Comparison of ENCODE assay signal across 17 cellular contexts in the genomic region with DNA sequence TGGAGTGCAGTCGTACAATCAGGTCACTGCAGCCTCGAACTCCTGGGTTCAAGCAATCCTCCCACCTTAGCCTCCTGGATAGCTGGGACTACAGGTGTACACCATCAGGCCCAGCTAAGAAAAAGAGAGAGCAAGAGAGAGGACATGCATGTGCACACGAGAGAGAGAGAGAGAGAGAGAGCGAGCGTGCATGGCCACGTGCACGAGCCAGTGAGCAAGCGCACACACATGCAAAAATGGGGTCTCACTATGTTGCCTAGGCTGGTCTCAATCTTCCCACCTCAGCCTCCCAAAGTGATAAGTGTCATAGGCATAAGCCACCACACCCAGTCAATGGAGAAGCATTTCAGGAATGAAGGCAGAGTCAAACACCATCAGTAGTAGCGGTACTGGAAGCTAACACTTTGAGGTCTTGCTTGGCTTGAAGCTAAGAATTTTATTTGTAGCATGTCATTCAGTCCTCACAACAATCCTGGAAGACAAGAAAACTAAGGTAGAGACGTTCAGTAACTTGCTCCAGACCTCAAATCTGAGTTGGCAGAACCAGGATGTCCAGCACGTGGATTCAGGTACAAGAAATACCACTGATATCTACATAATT. TPM values are rescaled to one million over a fixed set of nuclear protein-coding genes. Genes with fewer than 3 reads are reported as not detected.
DNase-seq lines count a peak whose midpoint lies in the region; ATAC-seq and TF ChIP-seq lines count a peak whose summit lies in the region.
"Had no signal": no experiment of that assay in that cellular context is flagged by ENCODE, and none has a peak within 500 bp of the region (broad histone marks: within the 10 kb centered on the region; RNA-seq: fewer than 3 reads in every experiment).

No MANE protein-coding gene starts in this region.

- H4K20me1 ChIP-seq in GM23338 (replicated peaks; ENCODE audit: insufficient read depth) = peaks cover 94% of the 10 kb centered on the region

- H3K79me2 ChIP-seq in GM23338 (replicated peaks; ENCODE audit: insufficient read depth) = peaks cover 100% of the 10 kb centered on the region

- no peak overlapping the region for H3K4me3 ChIP-seq in GM23338
- H3K4me3 ChIP-seq in naive thymus-derived CD4-positive, alpha-beta T cell (ENCODE audit: low read length) = no peak overlapping the region
- H3K4me3 ChIP-seq: adrenal gland, esophagus muscularis mucosa had no signal

- H3K27me3 ChIP-seq in GM23338 (ENCODE audit: insufficient read depth) = no peaks in the 10 kb centered on the region
- no peaks in the 10 kb centered on the region for H3K27me3 ChIP-seq in naive thymus-derived CD4-positive, alpha-beta T cell (ENCODE audit: control insufficient read depth in 2 of 2, insufficient read depth in 2 of 2, low read length in 2 of 2)
- H3K27me3 ChIP-seq: adrenal gland, esophagus muscularis mucosa had no signal

- H3K36me3 Mint-ChIP-seq in GM23338 (ENCODE audit: low read depth) = peaks cover 70% of the 10 kb centered on the region
- H3K36me3 Mint-ChIP-seq in activated naive CD8-positive, alpha-beta T cell treated with anti-CD3 and anti-CD28 coated beads, Interleukin-2, amount 10 ng/mL, durations not matched to agents 7 days and 5 days = peaks cover 48% of the 10 kb centered on the region
- H3K36me3 Mint-ChIP-seq in naive thymus-derived CD4-positive, alpha-beta T cell = peaks cover 8 to 40% (median 19%) of the 10 kb centered on the region in 5 donors

- H3K36me3 ChIP-seq in GM23338 (ENCODE audit: insufficient read depth) = peaks cover 13% of the 10 kb centered on the region; the same call in 1 of the 2 replicates
- peaks cover 0 to 30% (median 4%) of the 10 kb centered on the region in 3 experiments for H3K36me3 ChIP-seq in naive thymus-derived CD4-positive, alpha-beta T cell (ENCODE audit: control insufficient read depth in 2 of 3, insufficient read depth in 3 of 3, low read length in 3 of 3)

- 0 out of 2 replicates have a peak overlapping the region, but pooled peaks have one; percentile 79 for H3K27ac ChIP-seq in GM23338 (ENCODE audit: low read depth)
- peak overlapping the region; percentile 10 for H3K27ac ChIP-seq in naive thymus-derived CD4-positive, alpha-beta T cell (ENCODE audit: low read depth, low read length)
- H3K27ac ChIP-seq: adrenal gland, esophagus muscularis mucosa had no signal

- H3K9me2 ChIP-seq in GM23338 (ENCODE audit: insufficient read depth) = no peaks in the 10 kb centered on the region

- CTCF ChIA-PET in naive thymus-derived CD4-positive, alpha-beta T cell (lab: Charles Lee) = interaction anchor here (0.7 kb wide), 1 partner anchor 33 kb away, joined by 4 read pairs; no protein-coding TSS in a partner anchor

- POLR2A ChIA-PET in activated naive CD8-positive, alpha-beta T cell treated with anti-CD3 and anti-CD28 coated beads, Interleukin-2, amount 10 ng/mL, durations not matched to agents 7 days and 5 days (lab: Charles Lee) = interaction anchor here (1.0 kb wide), 1 partner anchor 32 kb away, joined by 3 read pairs; no protein-coding TSS in a partner anchor
- POLR2A ChIA-PET in naive thymus-derived CD4-positive, alpha-beta T cell (lab: Charles Lee) = no interaction called here

- no peaks in the 10 kb centered on the region for H3K9me3 ChIP-seq in naive thymus-derived CD4-positive, alpha-beta T cell (ENCODE audit: control insufficient read depth in 2 of 3, low read length in 3 of 3)
- H3K9me3 ChIP-seq: adrenal gland, esophagus muscularis mucosa had no signal

- H3K4me3 Mint-ChIP-seq in GM23338 = no peak overlapping the region
- H3K4me3 Mint-ChIP-seq in activated naive CD8-positive, alpha-beta T cell treated with anti-CD3 and anti-CD28 coated beads, Interleukin-2, amount 10 ng/mL, durations not matched to agents 7 days and 5 days = peak overlapping the region; percentile 53
- peak overlapping the region in 9 of 10 donors; percentile 5 to 78 (median 53) for H3K4me3 Mint-ChIP-seq in naive thymus-derived CD4-positive, alpha-beta T cell

- peaks cover 9% of the 10 kb centered on the region; the same call in 1 of the 2 replicates for H3K4me1 ChIP-seq in GM23338 (ENCODE audit: insufficient read depth)
- H3K4me1 ChIP-seq in naive thymus-derived CD4-positive, alpha-beta T cell (ENCODE audit: control insufficient read depth in 2 of 2, insufficient read depth in 2 of 2, low read length in 2 of 2) = peaks cover 39 to 61% of the 10 kb centered on the region in 2 donors

- H3K4me2 ChIP-seq in GM23338 = no peak overlapping the region

- no peak overlapping the region for H2AFZ ChIP-seq in GM23338

- peaks cover 13% of the 10 kb centered on the region; the same call in 1 of the 2 replicates for H3F3A ChIP-seq in GM23338 (replicated peaks; ENCODE audit: low read depth)

- H3K4me1 Mint-ChIP-seq in GM23338 = peaks cover 26% of the 10 kb centered on the region
- peaks cover 39% of the 10 kb centered on the region for H3K4me1 Mint-ChIP-seq in activated naive CD8-positive, alpha-beta T cell treated with anti-CD3 and anti-CD28 coated beads, Interleukin-2, amount 10 ng/mL, durations not matched to agents 7 days and 5 days
- peaks cover 54 to 88% (median 80%) of the 10 kb centered on the region in 7 donors for H3K4me1 Mint-ChIP-seq in naive thymus-derived CD4-positive, alpha-beta T cell

- intact Hi-C loops in naive thymus-derived CD4-positive, alpha-beta T cell (cut with micrococcal nuclease) = no loop called here

- DNase-seq in AG08395 (ENCODE audit: low spot score) = peak; percentile 53
- no peak for DNase-seq in GM23338 (ENCODE audit: low spot score)
- DNase-seq in activated naive CD8-positive, alpha-beta T cell treated with anti-CD3 and anti-CD28 coated beads, Interleukin-2, amount 10 ng/mL, durations not matched to agents 7 days and 5 days = no peak
- DNase-seq in naive thymus-derived CD4-positive, alpha-beta T cell = no peak
- no peak for DNase-seq in NCI-H2171 (lab: John Stamatoyannopoulos, UW)
- no peak for DNase-seq in DMS114 treated with DMSO at 0.1 percent for 48 hours (lab: John Stamatoyannopoulos, UW; ENCODE audit: unreplicated experiment)
- DNase-seq in C1 segment of cervical spinal cord (lab: John Stamatoyannopoulos, UW) = no peak
- DNase-seq: adrenal gland, cortex of kidney, DMS53, NCI-H1092, NCI-H446 treated with DMSO at 0.1 percent for 48 hours, occipital lobe, PC-3 had no signal

- H3K27me3 Mint-ChIP-seq in GM23338 (ENCODE audit: insufficient read depth, low read depth, poor library complexity) = peaks cover 8% of the 10 kb centered on the region
- H3K27me3 Mint-ChIP-seq in activated naive CD8-positive, alpha-beta T cell treated with anti-CD3 and anti-CD28 coated beads, Interleukin-2, amount 10 ng/mL, durations not matched to agents 7 days and 5 days = no peaks in the 10 kb centered on the region
- H3K27me3 Mint-ChIP-seq in naive thymus-derived CD4-positive, alpha-beta T cell = no peaks in the 10 kb centered on the region

- peaks cover 20% of the 10 kb centered on the region for H3K9me3 Mint-ChIP-seq in GM23338
- H3K9me3 Mint-ChIP-seq in activated naive CD8-positive, alpha-beta T cell treated with anti-CD3 and anti-CD28 coated beads, Interleukin-2, amount 10 ng/mL, durations not matched to agents 7 days and 5 days = no peaks in the 10 kb centered on the region
- H3K9me3 Mint-ChIP-seq in naive thymus-derived CD4-positive, alpha-beta T cell = peaks cover 0 to 3% (median 0%) of the 10 kb centered on the region in 11 donors

- TF ChIP-seq CTCF in GM23338 (conservative IDR thresholded peaks at IDR 0.05; ENCODE audit: low read depth in 2 of 2) = no peak

- ATAC-seq in GM23338 (no peak), HG02885 (IDR thresholded peaks at IDR 0.05; ENCODE audit: poor library complexity, unreplicated experiment) (no peak)
- no peak for ATAC-seq in activated naive CD8-positive, alpha-beta T cell treated with anti-CD3 and anti-CD28 coated beads, Interleukin-2, amount 10 ng/mL, durations not matched to agents 7 days and 5 days (ENCODE audit: low read depth)
- no peak for ATAC-seq in naive thymus-derived CD4-positive, alpha-beta T cell
- ATAC-seq: PC-3 had no signal

- no peak overlapping the region for H3K27ac Mint-ChIP-seq in GM23338
- H3K27ac Mint-ChIP-seq in activated naive CD8-positive, alpha-beta T cell treated with anti-CD3 and anti-CD28 coated beads, Interleukin-2, amount 10 ng/mL, durations not matched to agents 7 days and 5 days = peak overlapping the region; percentile 81
- peak overlapping the region; percentile 32 to 74 (median 48) for H3K27ac Mint-ChIP-seq in naive thymus-derived CD4-positive, alpha-beta T cell

TF ChIP-seq in GM23338, 12 proteins besides CTCF, POLR2A, EP300 and RAD21 (continues in another document):
- TF ChIP-seq EZH2 (IDR thresholded peaks at IDR 0.05; ENCODE audit: low read depth, unreplicated experiment) (no peak), NANOG (IDR thresholded peaks at IDR 0.05; ENCODE audit: borderline replicate concordance) (no peak), ZNF114 (CRISPR knock-in tag; IDR thresholded peaks at IDR 0.05) (no peak), EZH2phosphoT487 (IDR thresholded peaks at IDR 0.05; ENCODE audit: unreplicated experiment) (no peak)

RNA-seq across cellular contexts. Expression of gene GNB1, which starts 14.5 kb away (rescaled TPM):
- 138 and 147 TPM in 2 replicates for total RNA-seq in GM23338 (2014; rRNA removed; shearing (Covaris generic))
- 65.4 and 78.6 TPM in 2 replicates for polyA plus RNA-seq in GM23338 (2016; fragmentation: Nextera tagmentation; extraction: Ambion mirVana)
- total RNA-seq in activated naive CD8-positive, alpha-beta T cell treated with anti-CD3 and anti-CD28 coated beads, Interleukin-2, amount 10 ng/mL, durations not matched to agents 7 days and 5 days = 100 to 1,000 TPM; 353 to 372 TPM
- total RNA-seq in naive thymus-derived CD4-positive, alpha-beta T cell = 100 to 1,000 TPM; 170 to 358 (median 246) TPM
- polyA plus RNA-seq in naive thymus-derived CD4-positive, alpha-beta T cell = 10 to 100 TPM; 48.1 to 62.3 TPM

RNA-seq across cellular contexts. Expression of gene CALML6, which starts 38.6 kb away (rescaled TPM):
- total RNA-seq in GM23338 (2014; rRNA removed; shearing (Covaris generic)) = 0.82 and 0.87 TPM in 2 replicates
- 0.42 TPM in 1 of 2 replicates, not detected in the other for polyA plus RNA-seq in GM23338 (2016; fragmentation: Nextera tagmentation; extraction: Ambion mirVana)
- total RNA-seq in activated naive CD8-positive, alpha-beta T cell treated with anti-CD3 and anti-CD28 coated beads, Interleukin-2, amount 10 ng/mL, durations not matched to agents 7 days and 5 days = under 1 TPM in 1 of 2 experiments, not detected in 1; 0.82 TPM
- 1 to 10 TPM in 3 of 5 experiments, under 1 TPM in 1, not detected in 1; 0.94 to 2.5 (median 1.4) TPM for total RNA-seq in naive thymus-derived CD4-positive, alpha-beta T cell
- not detected for polyA plus RNA-seq in naive thymus-derived CD4-positive, alpha-beta T cell
- total RNA-seq: esophagus muscularis mucosa, occipital lobe had no signal

RNA-seq across cellular contexts. Expression of gene TMEM52, which starts 42.6 kb away (rescaled TPM):
- total RNA-seq in GM23338 (2014; rRNA removed; shearing (Covaris generic)) = 13.4 and 19.5 TPM in 2 replicates
- polyA plus RNA-seq in GM23338 (2016; fragmentation: Nextera tagmentation; extraction: Ambion mirVana) = 22.0 and 25.0 TPM in 2 replicates
- total RNA-seq in activated naive CD8-positive, alpha-beta T cell treated with anti-CD3 and anti-CD28 coated beads, Interleukin-2, amount 10 ng/mL, durations not matched to agents 7 days and 5 days = not detected
- 1 to 10 TPM in 1 of 5 experiments, not detected in 4; 1.1 TPM for total RNA-seq in naive thymus-derived CD4-positive, alpha-beta T cell
- under 1 TPM in 1 of 2 donors, not detected in 1; 0.45 TPM for polyA plus RNA-seq in naive thymus-derived CD4-positive, alpha-beta T cell
- total RNA-seq: ureter had no signal
